ENCODE assay signal across 9 cellular contexts in genomic region chr13:99916366-99917103, GRCh38. TPM values are rescaled to one million over a fixed set of nuclear protein-coding genes. Genes with fewer than 3 reads are reported as not detected.
DNase-seq lines count a peak whose midpoint lies in the region; ATAC-seq, FAIRE-seq and TF ChIP-seq lines count a peak whose summit lies in the region.
"Had no signal": no experiment of that assay in that cellular context is flagged by ENCODE, and none has a peak within 500 bp of the region (broad histone marks: within the 10 kb centered on the region; RNA-seq: fewer than 3 reads in every experiment).

No MANE protein-coding gene starts in this region.

- in situ Hi-C loops in Caki2 (cut with HindIII; ENCODE audit: low pct_unique_long_range_greater_than_20kb, low sequenced_read_pairs) = no loop called here
- in situ Hi-C loops in K562 (cut with MboI) = no loop called here

- CTCF ChIA-PET in K562 (lab: Yijun Ruan, JAX; ENCODE audit: low intra/inter-chr PET ratio) = interaction anchor here (0.6 to 2.4 kb wide), 5 partner anchors 243 to 1649 kb away, joined by 3 to 30 read pairs (median 4); no protein-coding TSS in a partner anchor

- POLR2A ChIA-PET in K562 (lab: Yijun Ruan, JAX) = no interaction called here

- FAIRE-seq in K562 (lab: Jason Lieb, UNC) = peak; percentile 88

- no peaks in the 10 kb centered on the region for H3K79me2 ChIP-seq in K562 (ENCODE audit: control insufficient read depth, insufficient read depth, low read length)

- no peaks in the 10 kb centered on the region for H4K20me1 ChIP-seq in K562 (replicated peaks; ENCODE audit: control insufficient read depth, insufficient read depth, low read length)

- H3K9me1 ChIP-seq in K562 (ENCODE audit: control insufficient read depth, insufficient read depth, low read length) = no peaks in the 10 kb centered on the region

- TF ChIP-seq CTCF in K562 (IDR thresholded peaks at IDR 0.05 in 2 of 3, conservative IDR thresholded peaks at IDR 0.05 in 1 of 3; ENCODE audit: insufficient read depth in 2 of 3, low read depth in 1 of 3, low read length in 3 of 3) (peak; percentile 80 to 100 (median 99)), suprapubic skin (IDR thresholded peaks at IDR 0.05) (peak; percentile 61 to 86)

- H3K36me3 ChIP-seq in K562 (ENCODE audit: control insufficient read depth, insufficient read depth, low read length) = no peaks in the 10 kb centered on the region
- H3K36me3 ChIP-seq in suprapubic skin = no peaks in the 10 kb centered on the region

- DNase-seq in Caki2 (ENCODE audit: low read depth) (peak; percentile 60), NCI-H748 (lab: John Stamatoyannopoulos, UW; ENCODE audit: unreplicated experiment) (peak; percentile 83), K562 (ENCODE audit: extremely low read depth in 1 of 4, low spot score in 3 of 4) (peak; percentile 53 to 61 (median 58)), iris pigment epithelial cell (ENCODE audit: low read depth) (peak; percentile 73), suprapubic skin (ENCODE audit: low spot score in 2 of 2) (no peak), middle frontal gyrus (ENCODE audit: extremely low spot score, low spot score) (no peak)

- H2AFZ ChIP-seq in K562 (ENCODE audit: low read depth, low read length) = no peak overlapping the region

- H3K9me3 ChIP-seq in K562 (replicated peaks; ENCODE audit: control insufficient read depth, insufficient read depth, low read depth, low read length) = no peaks in the 10 kb centered on the region
- H3K9me3 ChIP-seq in suprapubic skin = no peaks in the 10 kb centered on the region

- TF ChIP-seq RAD21 in K562 (CRISPR knock-in tag; conservative IDR thresholded peaks at IDR 0.05 in 1 of 2, IDR thresholded peaks at IDR 0.05 in 1 of 2) = peak; percentile 87 to 91

- TF ChIP-seq EP300 in K562 (IDR thresholded peaks at IDR 0.05; ENCODE audit: low read length) (no peak), suprapubic skin (IDR thresholded peaks at IDR 0.05) (no peak)

- H3K27me3 ChIP-seq in K562 (ENCODE audit: control insufficient read depth in 2 of 2, insufficient read depth in 2 of 2, low read length in 2 of 2) (peaks cover 4 to 13% of the 10 kb centered on the region in 2 experiments; a peak in 4 of 5 replicates), suprapubic skin (peaks cover 21% of the 10 kb centered on the region)

- H3K27ac ChIP-seq in K562 (ENCODE audit: extremely low read depth, low read depth, low read length) (no peak overlapping the region), suprapubic skin (no peak overlapping the region)

- H3K4me2 ChIP-seq in K562 (ENCODE audit: insufficient read depth, low read length) = no peak overlapping the region

- TF ChIP-seq POLR2A in K562 (conservative IDR thresholded peaks at IDR 0.05) (no peak), suprapubic skin (IDR thresholded peaks at IDR 0.05) (no peak)

- H3K4me3 ChIP-seq in K562 = no peak overlapping the region
- H3K4me3 ChIP-seq in suprapubic skin = no peak overlapping the region

- H3K9ac ChIP-seq in K562 (ENCODE audit: insufficient read depth in 1 of 2, low read depth in 2 of 2, low read length in 2 of 2) = no peak overlapping the region

- ATAC-seq in GM18870 (IDR thresholded peaks at IDR 0.05; ENCODE audit: unreplicated experiment) = peak; percentile 85
- peak; percentile 82 for ATAC-seq in HG03469 (IDR thresholded peaks at IDR 0.05; ENCODE audit: unreplicated experiment)
- ATAC-seq in K562 = peak; percentile 94

- 6% methylated on average over 9 of the region's 10 CpGs for WGBS in K562 (ENCODE audit: insufficient coverage, low coverage, missing lambda C conversion rate)
- WGBS in suprapubic skin = 46% methylated on average over 10 of the region's 10 CpGs

- intact Hi-C loops in K562 (cut with micrococcal nuclease) = loop anchor here (1.0 to 5.0 kb wide), 3 partner anchors 259 to 599 kb away; no protein-coding TSS in a partner anchor

- no TSS peak for BruUV-seq in K562 (replicated peaks; lab: Mats Ljungman, UMichigan)

- H3K4me1 ChIP-seq in K562 (replicated peaks in 1 of 2; ENCODE audit: control insufficient read depth in 2 of 2, insufficient read depth in 2 of 2, low read length in 2 of 2) = no peaks in the 10 kb centered on the region; a peak in 1 of 5 replicates
- H3K4me1 ChIP-seq in suprapubic skin = no peaks in the 10 kb centered on the region

TF ChIP-seq in K562, 482 proteins besides CTCF, POLR2A, EP300 and RAD21 (continues in another document):
- no peak for TF ChIP-seq GATAD2A (IDR thresholded peaks at IDR 0.05)
- TF ChIP-seq CEBPB (tag; IDR thresholded peaks at IDR 0.05) = peak; percentile 49; the same call in 1 of the 2 replicates
- TF ChIP-seq SMARCA4 (IDR thresholded peaks at IDR 0.05) = no peak
- 0 out of 4 replicates have a peak, but pooled peaks of 1 of the 2 experiments have one; percentile 68 for TF ChIP-seq MLLT1 (IDR thresholded peaks at IDR 0.05)
- peak; percentile 25 for TF ChIP-seq CTCFL (IDR thresholded peaks at IDR 0.05; ENCODE audit: borderline replicate concordance, insufficient read depth, low read depth, low read length, poor library complexity, severe bottlenecking)
- 0 out of 2 replicates have a peak, but pooled peaks have one; percentile 66 for TF ChIP-seq CC2D1A (IDR thresholded peaks at IDR 0.05)
- 0 out of 2 replicates have a peak, but pooled peaks have one; percentile 40 for TF ChIP-seq ZNF263 (CRISPR knock-in tag; IDR thresholded peaks at IDR 0.05; ENCODE audit: borderline replicate concordance)
- peak; percentile 62 for TF ChIP-seq DEAF1 (CRISPR knock-in tag; IDR thresholded peaks at IDR 0.05)
- no peak for TF ChIP-seq ATF3 (IDR thresholded peaks at IDR 0.05)
- no peak for TF ChIP-seq ATF3 (CRISPR knock-in tag; conservative IDR thresholded peaks at IDR 0.05)

RNA-seq across cellular contexts. Expression of gene ZIC5, which starts 55.0 kb away (rescaled TPM):
- 1.5 and 3.8 TPM in 2 replicates for total RNA-seq in Caki2 (2014; rRNA removed; shearing (Covaris generic); ENCODE audit: low replicate concordance)
- total RNA-seq in K562 (2011; cell fraction: chromatin; rRNA removed; ENCODE audit: low replicate concordance) = 0.97 and 1.9 TPM in 2 replicates
- total RNA-seq in K562 (2011; cell fraction: nucleolus; rRNA removed) = 0.79 and 1.0 TPM in 2 replicates
- 1.2 and 1.6 TPM in 2 replicates for total RNA-seq in K562 (2011; cell fraction: nucleoplasm; rRNA removed)
- total RNA-seq in K562 (2014; rRNA removed) = 1.1 and 1.3 TPM in 2 replicates
- 1.1 and 1.2 TPM in 2 replicates for total RNA-seq in K562 (2014; rRNA removed; fragmentation: Illumina TruSeq; extraction: Trizol)
- total RNA-seq in K562 (2015; rRNA removed; fragmentation: Illumina TruSeq; extraction: Trizol) = 1.3 and 1.5 TPM in 2 replicates
- 2.0 and 2.2 TPM in 2 replicates for total RNA-seq in K562 (2021)
- polyA plus RNA-seq in K562 (2011; rRNA removed) = 0.76 and 0.92 TPM in 2 replicates
- 0.55 and 0.61 TPM in 2 replicates for polyA plus RNA-seq in K562 (2011; cell fraction: cytosol; rRNA removed)
- polyA plus RNA-seq in K562 (2011; cell fraction: nucleus; rRNA removed) = 1.2 and 1.7 TPM in 2 replicates
- 0.68 and 0.83 TPM in 2 replicates for polyA plus RNA-seq in K562 (2012)
- polyA plus RNA-seq in K562 (2014; fragmentation: Illumina TruSeq; extraction: Trizol) = 1.3 and 1.8 TPM in 2 replicates
- polyA plus RNA-seq in K562 (2014; fragmentation: Nextera tagmentation; extraction: Ambion mirVana) = under 1 TPM; 0.57 to 0.73 TPM
- 0.89 and 1.4 TPM in 2 replicates for polyA plus RNA-seq in K562 (2014; rRNA removed)
- polyA minus RNA-seq in K562 (2011; rRNA and poly(A)+ RNA removed) = 0.53 and 0.66 TPM in 2 replicates
- 0.91 and 1.2 TPM in 2 replicates for polyA minus RNA-seq in K562 (2011; cell fraction: cytosol; rRNA and poly(A)+ RNA removed)
- 1.3 and 1.4 TPM in 2 replicates for polyA minus RNA-seq in K562 (2011; cell fraction: nucleus; rRNA and poly(A)+ RNA removed)
- total RNA-seq in suprapubic skin = not detected
- polyA plus RNA-seq: adipose tissue had no signal

Comparison
In these comparisons a context has a peak if more than half of its experiments do, and no peak if none do; other contexts are left out.
1. DNase-seq: peak in Caki2 (single experiment), NCI-H748 (single experiment), K562 (4 of 4) and iris pigment epithelial cell (single experiment); none in suprapubic skin (0 of 2) and middle frontal gyrus (single experiment).
2. Peak in every context shown above with its lines, with median percentiles within 50 percentile points of each other: ATAC-seq.